Comparison of ENCODE assay signal across 8 cellular contexts in genomic region chr21:34881421-34881820, GRCh38.
DNase-seq lines count a peak whose midpoint lies in the region; ATAC-seq, FAIRE-seq and TF ChIP-seq lines count a peak whose summit lies in the region.

No MANE protein-coding gene starts in this region.

- intact Hi-C loops in K562 (cut with micrococcal nuclease), result no loop called here

- H3K36me3 ChIP-seq in BJ (ENCODE audit: control insufficient read depth, insufficient read depth, low read length) (peaks cover 19% of the 10 kb centered on the region), K562 (ENCODE audit: control insufficient read depth, insufficient read depth, low read length) (peaks cover 74% of the 10 kb centered on the region), muscle layer of duodenum (ENCODE audit: control insufficient read depth in 1 of 2, insufficient read depth in 2 of 2, low read length in 2 of 2) (peaks cover 15 to 17% of the 10 kb centered on the region in 2 donors)

- no peak for TF ChIP-seq POLR2A in K562 (conservative IDR thresholded peaks at IDR 0.05)

- POLR2A ChIA-PET in BJ (lab: Charles Lee), result interaction anchor here (0.6 to 1.1 kb wide), 3 partner anchors 136 to 517 kb away, joined by 3 to 4 read pairs (median 3); no protein-coding TSS in a partner anchor
- POLR2A ChIA-PET in K562 (lab: Yijun Ruan, JAX), result interaction anchor here (1.5 kb wide), 1 partner anchor 8 kb away, joined by 5 read pairs; no protein-coding TSS in a partner anchor

- H4K20me1 ChIP-seq in K562 (replicated peaks; ENCODE audit: control insufficient read depth, insufficient read depth, low read length), result peaks cover 15% of the 10 kb centered on the region

- H2AFZ ChIP-seq in K562 (ENCODE audit: low read depth, low read length), result no peak overlapping the region

- H3K27ac ChIP-seq in K562 (ENCODE audit: extremely low read depth, low read depth, low read length), result no peak overlapping the region
- peak overlapping the region; percentile 73 for H3K27ac ChIP-seq in muscle layer of duodenum (ENCODE audit: low read length)

- ATAC-seq in K562, result no peak
- no peak for ATAC-seq in activated naive CD4-positive, alpha-beta T cell treated with anti-CD3 and anti-CD28 coated beads, Interleukin-2, amount 50 U/mL, for 72 hours

- BruUV-seq in K562 (replicated peaks; lab: Mats Ljungman, UMichigan), result no TSS peak

- 0 out of 4 replicates have a peak overlapping the region, but pooled peaks of 1 of the 2 experiments have one; percentile 1 for H3K9ac ChIP-seq in K562 (ENCODE audit: insufficient read depth in 1 of 2, low read depth in 2 of 2, low read length in 2 of 2)

- 0 out of 2 replicates have a peak overlapping the region, but pooled peaks have one; percentile 69 for H3K4me2 ChIP-seq in K562 (ENCODE audit: insufficient read depth, low read length)

- no peak for TF ChIP-seq RAD21 in K562 (CRISPR knock-in tag; conservative IDR thresholded peaks at IDR 0.05 in 1 of 2, IDR thresholded peaks at IDR 0.05 in 1 of 2)

- H3K9me3 Mint-ChIP-seq in activated naive CD4-positive, alpha-beta T cell treated with anti-CD3 and anti-CD28 coated beads, Interleukin-2, amount 50 U/mL, for 72 hours, result no peaks in the 10 kb centered on the region

- FAIRE-seq in K562 (lab: Jason Lieb, UNC), result no peak

- CTCF ChIA-PET in BJ (lab: Yijun Ruan, JAX) (interaction anchor here (0.6 to 1.0 kb wide), 2 partner anchors 12 to 137 kb away, joined by 3 read pairs; no protein-coding TSS in a partner anchor), K562 (lab: Yijun Ruan, JAX; ENCODE audit: low intra/inter-chr PET ratio) (no interaction called here)

- H3K9me3 ChIP-seq in K562 (replicated peaks; ENCODE audit: control insufficient read depth, insufficient read depth, low read depth, low read length) (no peaks in the 10 kb centered on the region), muscle layer of duodenum (ENCODE audit: control insufficient read depth in 1 of 2, low read length in 2 of 2) (no peaks in the 10 kb centered on the region)

- H3K27me3 ChIP-seq in BJ (ENCODE audit: control insufficient read depth, insufficient read depth, low read length) (no peaks in the 10 kb centered on the region), K562 (ENCODE audit: control insufficient read depth in 2 of 2, insufficient read depth in 2 of 2, low read length in 2 of 2) (no peaks in the 10 kb centered on the region), muscle layer of duodenum (ENCODE audit: low read depth, low read length) (no peaks in the 10 kb centered on the region)

- H3K4me1 ChIP-seq in K562 (replicated peaks in 1 of 2; ENCODE audit: control insufficient read depth in 2 of 2, insufficient read depth in 2 of 2, low read length in 2 of 2) (peaks cover under 1 to 42% of the 10 kb centered on the region in 2 experiments), muscle layer of duodenum (ENCODE audit: control insufficient read depth in 1 of 2, insufficient read depth in 2 of 2, low read length in 2 of 2) (peaks cover 5 to 7% of the 10 kb centered on the region in 2 donors)

- TF ChIP-seq CTCF in BJ (IDR thresholded peaks at IDR 0.05; ENCODE audit: insufficient read depth, low read depth, low read length) (no peak), K562 (IDR thresholded peaks at IDR 0.05 in 2 of 3, conservative IDR thresholded peaks at IDR 0.05 in 1 of 3; ENCODE audit: insufficient read depth in 2 of 3, low read depth in 1 of 3, low read length in 3 of 3) (no peak)

- peak overlapping the region; percentile 97 for H3K4me3 ChIP-seq in BJ (ENCODE audit: low read depth, low read length)
- H3K4me3 ChIP-seq in K562, result no peak overlapping the region
- peak overlapping the region in 1 of 2 donors; percentile 42 for H3K4me3 ChIP-seq in muscle layer of duodenum (ENCODE audit: low read depth in 1 of 2, low read length in 2 of 2)

- H3K9me1 ChIP-seq in K562 (ENCODE audit: control insufficient read depth, insufficient read depth, low read length), result no peaks in the 10 kb centered on the region

- TF ChIP-seq EP300 in K562 (IDR thresholded peaks at IDR 0.05; ENCODE audit: low read length), result no peak

- H3K79me2 ChIP-seq in K562 (ENCODE audit: control insufficient read depth, insufficient read depth, low read length), result peaks cover 94% of the 10 kb centered on the region

- H3K36me3 Mint-ChIP-seq in activated naive CD4-positive, alpha-beta T cell treated with anti-CD3 and anti-CD28 coated beads, Interleukin-2, amount 50 U/mL, for 72 hours, result peaks cover 45 to 56% of the 10 kb centered on the region in 2 donors

- in situ Hi-C loops in K562 (cut with MboI), result no loop called here

- DNase-seq in BJ (ENCODE audit: low read depth) (no peak), LHCN-M2 (ENCODE audit: low read depth) (peak; percentile 65), K562 (ENCODE audit: extremely low read depth in 1 of 4, low spot score in 3 of 4) (no peak), SW480 (ENCODE audit: low spot score) (no peak), GF-D8 (lab: John Stamatoyannopoulos, UW) (no peak), OCI-M1 (lab: John Stamatoyannopoulos, UW) (no peak)
- DNase-seq in activated naive CD4-positive, alpha-beta T cell treated with anti-CD3 and anti-CD28 coated beads, Interleukin-2, amount 50 U/mL, for 72 hours (ENCODE audit: low spot score in 2 of 2), result no peak

- peak overlapping the region in 1 of 2 donors; percentile 74 for H3K27ac Mint-ChIP-seq in activated naive CD4-positive, alpha-beta T cell treated with anti-CD3 and anti-CD28 coated beads, Interleukin-2, amount 50 U/mL, for 72 hours

- WGBS in K562 (ENCODE audit: insufficient coverage, low coverage, missing lambda C conversion rate), result 69% methylated on average over 3 of the region's 3 CpGs

TF ChIP-seq in K562, 482 proteins besides CTCF, POLR2A, EP300 and RAD21:
- TF ChIP-seq TGIF2 (CRISPR knock-in tag; IDR thresholded peaks at IDR 0.05), result no peak
- 0 out of 2 replicates have a peak, but pooled peaks have one; percentile 42 for TF ChIP-seq RBFOX2 (IDR thresholded peaks at IDR 0.05; ENCODE audit: low read depth, low read length)
TF ChIP-seq in K562: peak in this region for 1.
